Comparison of ENCODE assay signal across 11 cellular contexts in the genomic region with DNA sequence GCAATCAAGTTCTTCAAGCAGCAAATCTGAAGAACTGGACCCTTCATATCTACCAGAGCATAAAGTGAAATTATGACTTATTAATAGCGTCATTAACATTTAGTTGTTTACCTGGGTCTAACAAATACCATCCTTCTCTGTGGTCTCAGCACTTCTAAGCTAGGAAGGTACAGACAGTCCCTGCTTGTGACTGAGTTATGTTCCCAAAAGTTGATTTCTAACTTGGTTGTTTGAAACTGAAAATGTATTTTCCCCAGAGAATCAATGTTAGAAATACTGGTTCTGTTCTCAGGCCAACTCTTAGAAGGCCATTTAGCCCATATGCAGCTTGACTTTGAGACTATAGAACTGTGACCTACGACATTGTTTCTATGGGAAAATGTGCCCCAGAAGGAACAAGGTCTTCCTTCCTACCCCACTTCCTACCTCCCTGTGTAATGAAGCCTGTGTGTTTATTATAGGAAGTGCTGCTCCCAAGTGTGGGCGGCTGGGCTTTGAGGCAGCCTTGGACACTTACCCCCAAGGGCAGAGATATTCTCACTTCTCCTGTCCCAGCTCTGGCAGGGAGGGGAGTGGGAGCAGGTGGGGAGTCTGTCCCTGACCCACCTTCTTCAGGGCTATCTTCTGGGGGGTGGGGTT. TPM values are rescaled to one million over a fixed set of nuclear protein-coding genes. Genes with fewer than 3 reads are reported as not detected.
DNase-seq lines count a peak whose midpoint lies in the region; ATAC-seq and TF ChIP-seq lines count a peak whose summit lies in the region.
"Had no signal": no experiment of that assay in that cellular context is flagged by ENCODE, and none has a peak within 500 bp of the region (broad histone marks: within the 10 kb centered on the region; RNA-seq: fewer than 3 reads in every experiment).

No MANE protein-coding gene starts in this region.

- no peaks in the 10 kb centered on the region for H3K36me3 ChIP-seq in right atrium auricular region

- ATAC-seq in GM18511 (IDR thresholded peaks at IDR 0.05; ENCODE audit: unreplicated experiment) (peak; percentile 43), GM21526 (IDR thresholded peaks at IDR 0.05; ENCODE audit: low FRiP score, unreplicated experiment) (peak; percentile 20), HG03457 (IDR thresholded peaks at IDR 0.05; ENCODE audit: unreplicated experiment) (peak; percentile 26)

- H3K4me1 ChIP-seq in right atrium auricular region = peaks cover 0 to 18% of the 10 kb centered on the region in 2 donors

- DNase-seq in right atrium auricular region (ENCODE audit: low spot score) = no peak
- DNase-seq in AG20443 (ENCODE audit: low spot score) = no peak
- no peak for DNase-seq in NCI-H1092 (lab: John Stamatoyannopoulos, UW)
- DNase-seq in SIG-M5 treated with dmso at 0.1 percent for 504 hours (lab: John Stamatoyannopoulos, UW; ENCODE audit: unreplicated experiment) = no peak
- no peak for DNase-seq in GM19238 (ENCODE audit: insufficient read length, low spot score)
- DNase-seq: caudate nucleus had no signal

- TF ChIP-seq CTCF in right atrium auricular region (IDR thresholded peaks at IDR 0.05) = no peak

- H3K9me3 ChIP-seq in right atrium auricular region = no peaks in the 10 kb centered on the region

- H3K27me3 ChIP-seq in right atrium auricular region = no peaks in the 10 kb centered on the region

- no peak overlapping the region for H3K4me3 ChIP-seq in right atrium auricular region
- H3K4me3 ChIP-seq: lung, SK-N-MC had no signal

- H3K27ac ChIP-seq in right atrium auricular region = peak overlapping the region; percentile 22 to 47
- H3K27ac ChIP-seq: SK-N-MC had no signal

RNA-seq across cellular contexts. Expression of a gene that starts 12.2 kb away (rescaled TPM):
- total RNA-seq in right atrium auricular region = 10 to 100 TPM; 11.6 to 13.4 TPM

RNA-seq across cellular contexts. Expression of a gene that starts 35.2 kb away (rescaled TPM):
- total RNA-seq in right atrium auricular region = 10 to 100 TPM in 1 of 2 donors, 1 to 10 TPM in 1; 9.0 to 10.6 TPM
